In the genomic region with DNA sequence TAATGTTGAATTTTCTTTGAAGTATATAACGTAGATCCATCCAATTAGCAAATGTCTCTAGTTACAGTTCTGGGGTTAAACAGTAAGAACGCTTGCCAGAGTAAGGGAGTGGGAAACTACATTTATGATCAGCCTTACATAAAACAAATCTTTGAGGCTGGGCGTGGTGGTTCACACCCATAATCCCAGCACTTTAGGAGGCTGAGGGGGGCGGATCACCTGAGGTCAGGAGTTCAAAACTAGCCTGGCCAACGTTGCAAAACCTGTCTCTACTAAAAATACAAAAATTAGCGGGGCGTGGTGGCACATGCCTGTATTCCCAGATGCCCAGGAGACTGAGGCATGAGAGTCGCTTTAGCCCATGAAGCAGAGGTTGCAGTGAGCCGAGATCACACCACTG, we compare ENCODE assay signal across 27 cellular contexts.
"Had no signal": no experiment of that assay in that cellular context is flagged by ENCODE, and none has a peak within 500 bp of the region (broad histone marks: within the 10 kb centered on the region; RNA-seq: fewer than 3 reads in every experiment).

No MANE protein-coding gene starts in this region.

- H3K79me2 ChIP-seq: hepatocyte, parathyroid adenoma had no signal

- H3K9ac ChIP-seq: parathyroid adenoma had no signal

- H3K36me3 ChIP-seq: thoracic aorta, upper lobe of left lung, uterus had no signal

- H3K9me3 Mint-ChIP-seq: endodermal cell; naive thymus-derived CD4-positive, alpha-beta T cell; nephron progenitor cell had no signal

- H3K4me1 ChIP-seq: parathyroid adenoma, psoas muscle, uterus had no signal

- H3K4me1 Mint-ChIP-seq: endodermal cell, nephron progenitor cell had no signal

- FAIRE-seq: colon, kidney had no signal

- H3K36me3 Mint-ChIP-seq: naive thymus-derived CD4-positive, alpha-beta T cell had no signal

- H3K27me3 ChIP-seq: hepatocyte, upper lobe of left lung, uterus had no signal

- H3K4me3 Mint-ChIP-seq: endodermal cell; naive thymus-derived CD4-positive, alpha-beta T cell; nephron progenitor cell had no signal

- H3K27ac ChIP-seq: gastroesophageal sphincter, hepatocyte, parathyroid adenoma, psoas muscle, stomach, thoracic aorta, upper lobe of left lung, uterus had no signal

- H3K4me3 ChIP-seq: gastroesophageal sphincter, hepatocyte, lung, psoas muscle, stomach, thoracic aorta, upper lobe of left lung, uterus had no signal

- H3K9me3 ChIP-seq: gastroesophageal sphincter, psoas muscle, stomach, thoracic aorta, upper lobe of left lung, uterus had no signal

- H2AFZ ChIP-seq: hepatocyte, parathyroid adenoma had no signal

- H3K4me2 ChIP-seq: hepatocyte had no signal

- H3K27ac Mint-ChIP-seq: endodermal cell; naive thymus-derived CD4-positive, alpha-beta T cell; nephron progenitor cell had no signal

- DNase-seq: cerebellar nuclear complex; dermis blood vessel endothelial cell; endodermal cell; foreskin fibroblast; kidney; left cardiac atrium; left ventricle myocardium superior; mesenchymal stem cell; midbrain; naive thymus-derived CD4-positive, alpha-beta T cell; nephron progenitor cell; psoas muscle; retina; stimulated activated CD4-positive, alpha-beta T cell treated with anti-CD3 and anti-CD28 coated beads, Interleukin-2, amount 100 ng/mL, for 24 hours; stimulated activated CD4-positive, alpha-beta T cell treated with anti-CD3 and anti-CD28 coated beads, Interleukin-4, amount 100 ng/mL, for 4 hours; stimulated activated naive CD4-positive, alpha-beta T cell; stomach; substantia nigra; upper lobe of left lung; uterus had no signal

- ATAC-seq: gastroesophageal sphincter; left cardiac atrium; left ventricle myocardium superior; naive thymus-derived CD4-positive, alpha-beta T cell; psoas muscle; sciatic nerve had no signal
